18 cellular contexts compared by ENCODE assay signal in genomic region chr16:46828292-46828691, GRCh38. TPM values are rescaled to one million over a fixed set of nuclear protein-coding genes. Genes with fewer than 3 reads are reported as not detected.
DNase-seq lines count a peak whose midpoint lies in the region; FAIRE-seq lines count a peak whose summit lies in the region.
"Had no signal": no experiment of that assay in that cellular context is flagged by ENCODE, and none has a peak within 500 bp of the region (broad histone marks: within the 10 kb centered on the region; RNA-seq: fewer than 3 reads in every experiment).

No MANE protein-coding gene starts in this region.

- H3K9ac ChIP-seq in SK-N-MC (ENCODE audit: insufficient read length) (no peak overlapping the region), trophoblast cell (ENCODE audit: low read length) (no peak overlapping the region)

- no peaks in the 10 kb centered on the region for H3K27me3 ChIP-seq in trophoblast cell (ENCODE audit: insufficient read depth, low read length)
- H3K27me3 ChIP-seq: upper lobe of left lung had no signal

- no peak overlapping the region for H4K91ac ChIP-seq in trophoblast cell (ENCODE audit: low read depth, low read length)

- H4K12ac ChIP-seq in trophoblast cell (ENCODE audit: low read depth, low read length): no peak overlapping the region

- H2BK120ac ChIP-seq in trophoblast cell (ENCODE audit: insufficient read depth, low read length, poor library complexity): no peak overlapping the region

- H3K36me3 ChIP-seq in SK-N-MC (ENCODE audit: insufficient read depth, low read length): peaks cover 7% of the 10 kb centered on the region
- no peaks in the 10 kb centered on the region for H3K36me3 ChIP-seq in trophoblast cell (ENCODE audit: control insufficient read depth in 1 of 2, insufficient read depth in 2 of 2, low read length in 2 of 2)
- H3K36me3 ChIP-seq: upper lobe of left lung had no signal

- H3K18ac ChIP-seq in trophoblast cell (ENCODE audit: low read length): no peak overlapping the region

- H3K23ac ChIP-seq in trophoblast cell (ENCODE audit: low read length): no peak overlapping the region

- FAIRE-seq in GM19239 (lab: Jason Lieb, UNC) (peak; percentile 80), islet of Langerhans (lab: Jason Lieb, UNC) (peak; percentile 5)
- FAIRE-seq: endothelial cell of umbilical vein had no signal

- no peaks in the 10 kb centered on the region for H3K9me3 Mint-ChIP-seq in activated CD4-positive, alpha-beta T cell treated with anti-CD3 and anti-CD28 coated beads, Interleukin-2, amount 10 ng/mL, durations not matched to agents 24 days and 14 days

- H3K79me1 ChIP-seq in trophoblast cell (ENCODE audit: low read length): peaks cover 11% of the 10 kb centered on the region

- no peak overlapping the region for H3K4me2 ChIP-seq in trophoblast cell (ENCODE audit: low read length)

- H3K4me3 Mint-ChIP-seq in activated CD4-positive, alpha-beta T cell treated with anti-CD3 and anti-CD28 coated beads, Interleukin-2, amount 10 ng/mL, durations not matched to agents 24 days and 14 days: peak overlapping the region; percentile 68

- H2AFZ ChIP-seq in trophoblast cell (ENCODE audit: insufficient read depth, low read length, poor library complexity): no peak overlapping the region

- H3K4me3 ChIP-seq in SK-N-MC: peak overlapping the region; percentile 85; the same call in 1 of the 2 replicates
- no peak overlapping the region for H3K4me3 ChIP-seq in trophoblast cell (ENCODE audit: low read depth, low read length)
- H3K4me3 ChIP-seq: upper lobe of left lung had no signal

- intact Hi-C loops in activated CD4-positive, alpha-beta T cell treated with anti-CD3 and anti-CD28 coated beads, Interleukin-2, amount 10 ng/mL, durations not matched to agents 24 days and 14 days (cut with micrococcal nuclease): loop anchor here (1.0 to 10.0 kb wide), 4 partner anchors 15 to 1787 kb away; partner anchors contain the start of gene N4BP1

- peaks cover 6% of the 10 kb centered on the region for H3K27me3 Mint-ChIP-seq in activated CD4-positive, alpha-beta T cell treated with anti-CD3 and anti-CD28 coated beads, Interleukin-2, amount 10 ng/mL, durations not matched to agents 24 days and 14 days

- peaks cover 22% of the 10 kb centered on the region for H3K36me3 Mint-ChIP-seq in activated CD4-positive, alpha-beta T cell treated with anti-CD3 and anti-CD28 coated beads, Interleukin-2, amount 10 ng/mL, durations not matched to agents 24 days and 14 days (ENCODE audit: low read depth)

- H3K27ac ChIP-seq in SK-N-MC: no peak overlapping the region
- H3K27ac ChIP-seq in trophoblast cell (ENCODE audit: low read depth, low read length): no peak overlapping the region
- H3K27ac ChIP-seq: RWPE1, upper lobe of left lung had no signal

- peak overlapping the region; percentile 78 for H3K27ac Mint-ChIP-seq in activated CD4-positive, alpha-beta T cell treated with anti-CD3 and anti-CD28 coated beads, Interleukin-2, amount 10 ng/mL, durations not matched to agents 24 days and 14 days

- no peak overlapping the region for H4K8ac ChIP-seq in trophoblast cell (ENCODE audit: low read depth, low read length)

- no peak for DNase-seq in activated CD4-positive, alpha-beta T cell treated with anti-CD3 and anti-CD28 coated beads, Interleukin-2, amount 10 ng/mL, durations not matched to agents 24 days and 14 days
- DNase-seq in activated CD4-positive, alpha-beta T cell treated with anti-CD3 and anti-CD28 coated beads for 1 hour: no peak
- DNase-seq in GM19239 (ENCODE audit: insufficient read length, low spot score) (no peak), SK-N-MC (ENCODE audit: low read depth, low spot score) (no peak), trophoblast cell (no peak), COLO668 (lab: John Stamatoyannopoulos, UW; ENCODE audit: unreplicated experiment) (no peak), NCI-H187 treated with DMSO at 0.1 percent for 48 hours (lab: John Stamatoyannopoulos, UW) (no peak)
- DNase-seq: COR-L47; GF-D8; mesenchymal stem cell; NCI-H2029; NCI-H748 treated with DMSO at 0.1 percent for 48 hours; nucleus accumbens; stimulated activated CD4-positive, alpha-beta T cell treated with anti-CD3 and anti-CD28 coated beads, Interleukin-4, amount 100 ng/mL, for 24 hours; upper lobe of left lung had no signal

- no peak overlapping the region for H2BK5ac ChIP-seq in trophoblast cell (ENCODE audit: low read depth, low read length, poor library complexity)

- no peak overlapping the region for H2BK12ac ChIP-seq in trophoblast cell (ENCODE audit: low read length)

- H3K79me2 ChIP-seq in trophoblast cell (ENCODE audit: control insufficient read depth, insufficient read depth, low read length, poor library complexity): peaks cover 15% of the 10 kb centered on the region

- H3K4me1 Mint-ChIP-seq in activated CD4-positive, alpha-beta T cell treated with anti-CD3 and anti-CD28 coated beads, Interleukin-2, amount 10 ng/mL, durations not matched to agents 24 days and 14 days: peaks cover 38% of the 10 kb centered on the region

- H3K9me3 ChIP-seq in SK-N-MC (ENCODE audit: low read depth, low read length) (no peaks in the 10 kb centered on the region), trophoblast cell (ENCODE audit: insufficient read depth, low read depth, low read length) (no peaks in the 10 kb centered on the region)
- H3K9me3 ChIP-seq: upper lobe of left lung had no signal

- peaks cover 2 to 3% of the 10 kb centered on the region in 2 experiments for H3K4me1 ChIP-seq in trophoblast cell (ENCODE audit: control insufficient read depth in 1 of 2, insufficient read depth in 2 of 2, low read length in 2 of 2)

- H3K4ac ChIP-seq in trophoblast cell (ENCODE audit: low read depth, low read length): no peak overlapping the region

- no peak overlapping the region for H2AK5ac ChIP-seq in trophoblast cell (ENCODE audit: low read length)

- no peak overlapping the region for H3K14ac ChIP-seq in trophoblast cell (ENCODE audit: low read length)

RNA-seq across cellular contexts. Expression of gene C16orf87, which starts 2.7 kb away (rescaled TPM):
- total RNA-seq in activated CD4-positive, alpha-beta T cell treated with anti-CD3 and anti-CD28 coated beads, Interleukin-2, amount 10 ng/mL, durations not matched to agents 24 days and 14 days: 32.0 and 32.7 TPM in 2 replicates
- 30.3 and 33.4 TPM in 2 replicates for polyA plus RNA-seq in trophoblast cell (2013)

RNA-seq across cellular contexts. Expression of gene GPT2, which starts 55.9 kb away (rescaled TPM):
- total RNA-seq in activated CD4-positive, alpha-beta T cell treated with anti-CD3 and anti-CD28 coated beads, Interleukin-2, amount 10 ng/mL, durations not matched to agents 24 days and 14 days: 15.7 and 16.0 TPM in 2 replicates
- 73.2 and 77.7 TPM in 2 replicates for polyA plus RNA-seq in trophoblast cell (2013)
